8 cellular contexts compared by ENCODE assay signal in the genomic region with DNA sequence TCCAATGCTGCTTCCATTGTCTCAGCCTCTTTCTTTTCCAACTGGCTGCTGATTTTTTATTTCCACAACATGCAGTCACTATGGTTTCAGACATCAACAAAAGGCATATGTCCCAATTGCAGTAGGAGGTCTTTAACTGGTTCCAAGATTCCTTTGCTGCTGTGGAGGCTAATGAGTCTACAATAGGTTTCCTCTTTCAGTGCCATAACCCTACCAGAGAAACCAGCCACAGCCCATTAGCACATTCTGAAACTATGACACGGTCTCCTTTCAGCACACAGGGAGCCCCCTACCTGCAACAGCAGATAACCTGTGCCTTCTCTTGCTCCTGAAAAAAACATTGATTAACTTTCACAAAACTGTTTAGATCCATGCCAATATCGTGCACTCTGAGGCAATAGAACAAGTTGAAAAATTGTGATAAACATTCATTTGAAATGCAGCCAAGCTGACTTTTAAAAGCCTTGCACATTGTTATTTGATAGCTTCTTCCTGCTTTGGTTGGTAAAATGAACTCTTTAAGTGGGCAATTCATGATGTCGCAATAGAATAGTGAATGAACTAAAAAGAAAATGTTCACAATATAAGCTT. TPM values are rescaled to one million over a fixed set of nuclear protein-coding genes. Genes with fewer than 3 reads are reported as not detected.
DNase-seq lines count a peak whose midpoint lies in the region; TF ChIP-seq lines count a peak whose summit lies in the region.

No MANE protein-coding gene starts in this region.

- no peaks in the 10 kb centered on the region for H3K36me3 ChIP-seq in ascending aorta
- no peaks in the 10 kb centered on the region for H3K36me3 ChIP-seq in WERI-Rb-1

- H3K4me3 ChIP-seq in ascending aorta, result no peak overlapping the region
- H3K4me3 ChIP-seq in WERI-Rb-1 (ENCODE audit: low read depth, low read length), result no peak overlapping the region

- no peaks in the 10 kb centered on the region for H3K4me1 ChIP-seq in ascending aorta

- TF ChIP-seq CTCF in ascending aorta (IDR thresholded peaks at IDR 0.05) (no peak), WERI-Rb-1 (IDR thresholded peaks at IDR 0.05; ENCODE audit: low read depth, low read length) (no peak)

- H3K9me3 ChIP-seq in ascending aorta (no peaks in the 10 kb centered on the region), WERI-Rb-1 (ENCODE audit: severe bottlenecking) (no peaks in the 10 kb centered on the region)

- H3K27ac ChIP-seq in ascending aorta, result no peak overlapping the region
- H3K27ac ChIP-seq in WERI-Rb-1, result no peak overlapping the region

- intact Hi-C loops in ascending aorta (cut with DNase I), result no loop called here

- H3K27me3 ChIP-seq in ascending aorta (no peaks in the 10 kb centered on the region), WERI-Rb-1 (ENCODE audit: insufficient read depth, low read depth, severe bottlenecking) (no peaks in the 10 kb centered on the region)

- DNase-seq in Daoy (ENCODE audit: low read depth), result peak; percentile 81
- peak; percentile 94 for DNase-seq in NCI-H2029 treated with DMSO at 0.1 percent for 48 hours (lab: John Stamatoyannopoulos, UW)
- DNase-seq in cerebellar cortex (ENCODE audit: low spot score), result peak; percentile 58
- peak; percentile 12 for DNase-seq in mucosa of gallbladder (ENCODE audit: low spot score)
- DNase-seq in NCI-H2227 treated with DMSO at 0.1 percent for 48 hours (lab: John Stamatoyannopoulos, UW), result no peak
- no peak for DNase-seq in SHP77 (lab: John Stamatoyannopoulos, UW)
- DNase-seq in ascending aorta (ENCODE audit: low spot score in 2 of 2), result no peak
- DNase-seq in WERI-Rb-1, result no peak

RNA-seq across cellular contexts. Expression of a gene that starts 32.4 kb away (rescaled TPM):
- not detected in 2 replicates for total RNA-seq in Daoy (2014; rRNA removed; shearing (Covaris generic))
- total RNA-seq in mucosa of gallbladder (0.29 TPM), ascending aorta (not detected)

Comparison
In these comparisons a context has a peak if more than half of its experiments do, and no peak if none do; other contexts are left out.
1. DNase-seq: peak in Daoy (single experiment), NCI-H2029 treated with DMSO at 0.1 percent for 48 hours (single experiment), cerebellar cortex (single experiment) and mucosa of gallbladder (single experiment); none in NCI-H2227 treated with DMSO at 0.1 percent for 48 hours (single experiment), SHP77 (0 of 2), ascending aorta (0 of 2) and WERI-Rb-1 (single experiment).